ENCODE assay signal across 10 cellular contexts in genomic region chr10:14608381-14609001, GRCh38.
DNase-seq lines count a peak whose midpoint lies in the region; ATAC-seq and TF ChIP-seq lines count a peak whose summit lies in the region.
"Had no signal": no experiment of that assay in that cellular context is flagged by ENCODE, and none has a peak within 500 bp of the region (broad histone marks: within the 10 kb centered on the region; RNA-seq: fewer than 3 reads in every experiment).

No MANE protein-coding gene starts in this region.

- H3K27ac Mint-ChIP-seq in CD8-positive, alpha-beta T cell = no peak overlapping the region

- H3K4me2 ChIP-seq in osteoblast (ENCODE audit: insufficient read depth, low read length) = no peak overlapping the region

- H3K27ac ChIP-seq in SJCRH30 = peak overlapping the region; percentile 43
- no peak overlapping the region for H3K27ac ChIP-seq in osteoblast (ENCODE audit: low read depth, low read length)
- no peak overlapping the region for H3K27ac ChIP-seq in esophagus squamous epithelium
- no peak overlapping the region for H3K27ac ChIP-seq in CD8-positive, alpha-beta T cell (ENCODE audit: low read depth, low read length)

- H3K4me3 ChIP-seq in SJCRH30 = 0 out of 2 replicates have a peak overlapping the region, but pooled peaks have one; percentile 4
- H3K4me3 ChIP-seq in osteoblast (ENCODE audit: insufficient read depth, low read length) = no peak overlapping the region
- no peak overlapping the region for H3K4me3 ChIP-seq in esophagus squamous epithelium
- H3K4me3 ChIP-seq in CD8-positive, alpha-beta T cell (ENCODE audit: low read depth, low read length) = no peak overlapping the region

- H3K9me3 ChIP-seq in SJCRH30 (replicated peaks) (no peaks in the 10 kb centered on the region), osteoblast (ENCODE audit: low read depth, low read length) (no peaks in the 10 kb centered on the region), esophagus squamous epithelium (no peaks in the 10 kb centered on the region)
- no peaks in the 10 kb centered on the region for H3K9me3 ChIP-seq in CD8-positive, alpha-beta T cell (ENCODE audit: low read length)

- DNase-seq in SJCRH30 (peak; percentile 65 to 66), osteoblast (ENCODE audit: insufficient read length, low spot score, missing footprints) (no peak), SW 1271 (lab: John Stamatoyannopoulos, UW) (no peak), NCI-H2227 treated with DMSO at 0.1 percent for 48 hours (lab: John Stamatoyannopoulos, UW) (no peak), esophagus squamous epithelium (lab: John Stamatoyannopoulos, UW) (no peak)
- no peak for DNase-seq in CD8-positive, alpha-beta T cell
- DNase-seq: left colon had no signal

- intact Hi-C loops in esophagus squamous epithelium (cut with DNase I) = no loop called here
- intact Hi-C loops in CD8-positive, alpha-beta T cell (cut with DNase I, micrococcal nuclease) = loop anchor here in 1 of 2 experiments (10.0 kb wide), 2 partner anchors 346 to 556 kb away; partner anchors contain the start of genes DCLRE1C, MEIG1 and NMT2

- no peak for TF ChIP-seq CTCF in osteoblast (IDR thresholded peaks at IDR 0.05; ENCODE audit: extremely low read depth, low read depth, low read length)
- no peak for TF ChIP-seq CTCF in esophagus squamous epithelium (IDR thresholded peaks at IDR 0.05)
- TF ChIP-seq CTCF in CD8-positive, alpha-beta T cell (IDR thresholded peaks at IDR 0.05) = no peak

- no peaks in the 10 kb centered on the region for H3K9me3 Mint-ChIP-seq in CD8-positive, alpha-beta T cell

- H3K27me3 ChIP-seq in SJCRH30 (no peaks in the 10 kb centered on the region), osteoblast (ENCODE audit: insufficient read depth, low read length) (no peaks in the 10 kb centered on the region), esophagus squamous epithelium (no peaks in the 10 kb centered on the region)
- H3K27me3 ChIP-seq in CD8-positive, alpha-beta T cell (ENCODE audit: insufficient read depth, low read length) = no peaks in the 10 kb centered on the region

- WGBS in esophagus squamous epithelium, 2 donors = 80 to 90% methylated on average over 4 of the region's 4 CpGs

- ATAC-seq in GM19043 (IDR thresholded peaks at IDR 0.05; ENCODE audit: low read depth, unreplicated experiment) = peak; percentile 41
- ATAC-seq in HG03060 (IDR thresholded peaks at IDR 0.05; ENCODE audit: low read depth, unreplicated experiment) = peak; percentile 27
- ATAC-seq in CD8-positive, alpha-beta T cell = no peak
- ATAC-seq: left colon, Panc1 had no signal

- peaks cover 19% of the 10 kb centered on the region for H3K4me1 Mint-ChIP-seq in CD8-positive, alpha-beta T cell (ENCODE audit: low read depth)

- H3K4me1 ChIP-seq in SJCRH30 (peaks cover 15% of the 10 kb centered on the region), osteoblast (ENCODE audit: insufficient read depth, low read length) (peaks cover 13% of the 10 kb centered on the region), esophagus squamous epithelium (peaks cover 6 to 18% (median 9%) of the 10 kb centered on the region in 3 donors)
- peaks cover 8% of the 10 kb centered on the region for H3K4me1 ChIP-seq in CD8-positive, alpha-beta T cell (ENCODE audit: insufficient read depth, low read length)

- CTCF ChIA-PET in CD8-positive, alpha-beta T cell (lab: Charles Lee) = interaction anchor here (0.8 to 1.5 kb wide), 2 partner anchors 13 to 49 kb away, joined by 3 to 4 read pairs; no protein-coding TSS in a partner anchor

- no peaks in the 10 kb centered on the region for H3K36me3 ChIP-seq in SJCRH30
- H3K36me3 ChIP-seq in osteoblast (ENCODE audit: insufficient read depth, low read length) = no peaks in the 10 kb centered on the region
- no peaks in the 10 kb centered on the region for H3K36me3 ChIP-seq in esophagus squamous epithelium
- H3K36me3 ChIP-seq in CD8-positive, alpha-beta T cell (ENCODE audit: insufficient read depth, low read length) = no peaks in the 10 kb centered on the region

- H3K27me3 Mint-ChIP-seq in CD8-positive, alpha-beta T cell (ENCODE audit: low read depth) = no peaks in the 10 kb centered on the region

- peaks cover 2% of the 10 kb centered on the region for H3K79me2 ChIP-seq in osteoblast (ENCODE audit: insufficient read depth, low read length)

- no peak for TF ChIP-seq POLR2A in esophagus squamous epithelium (IDR thresholded peaks at IDR 0.05)

- H3K4me3 Mint-ChIP-seq in CD8-positive, alpha-beta T cell = no peak overlapping the region

- peaks cover 4% of the 10 kb centered on the region for H3K36me3 Mint-ChIP-seq in CD8-positive, alpha-beta T cell

- H2AFZ ChIP-seq in osteoblast (ENCODE audit: low read length) = peak overlapping the region; percentile 37

- H4K20me1 ChIP-seq in osteoblast (ENCODE audit: insufficient read depth, low read length) = no peaks in the 10 kb centered on the region

- POLR2A ChIA-PET in CD8-positive, alpha-beta T cell (lab: Charles Lee) = no interaction called here

Comparison
In these comparisons a context has a peak if more than half of its experiments do, and no peak if none do; other contexts are left out.
1. DNase-seq: peak in SJCRH30 (2 of 2); none in osteoblast (single experiment), SW 1271 (0 of 2), NCI-H2227 treated with DMSO at 0.1 percent for 48 hours (single experiment), esophagus squamous epithelium (single experiment) and CD8-positive, alpha-beta T cell (0 of 7).